Comparison of ENCODE assay signal across 19 cellular contexts in genomic region chr1:196143602-196144342, GRCh38.
DNase-seq lines count a peak whose midpoint lies in the region; ATAC-seq and TF ChIP-seq lines count a peak whose summit lies in the region.
"Had no signal": no experiment of that assay in that cellular context is flagged by ENCODE, and none has a peak within 500 bp of the region (broad histone marks: within the 10 kb centered on the region; RNA-seq: fewer than 3 reads in every experiment).

No MANE protein-coding gene starts in this region.

- no peak for DNase-seq in HFF-Myc (ENCODE audit: extremely low read depth, low read depth)
- DNase-seq in SK-MEL-5 (ENCODE audit: low read depth, low spot score): peak; percentile 45
- peak; percentile 10 for DNase-seq in iPS-NIHi11 (ENCODE audit: low spot score)
- no peak for DNase-seq in DMS79 (lab: John Stamatoyannopoulos, UW)
- DNase-seq in NCI-H2081 treated with DMSO at 0.1 percent for 48 hours (lab: John Stamatoyannopoulos, UW): no peak
- DNase-seq: activated naive CD4-positive, alpha-beta T cell treated with anti-CD3 and anti-CD28 coated beads for 36 hours; GOT3; left ventricle myocardium inferior; naive thymus-derived CD4-positive, alpha-beta T cell; NCI-H1092 treated with DMSO at 0.1 percent for 48 hours; NCI-H510A treated with DMSO at 0.1 percent for 48 hours; retina; SIG-M5; stimulated activated CD4-positive, alpha-beta T cell treated with anti-CD3 and anti-CD28 coated beads, Interleukin-2, amount 100 ng/mL, for 48 hours had no signal

- no peak overlapping the region for H3K27ac ChIP-seq in C4-2B
- H3K27ac ChIP-seq: BLaER1, left ventricle myocardium inferior had no signal

- H3K4me3 ChIP-seq in HFF-Myc (replicated peaks; ENCODE audit: low read depth, low read length): no peak overlapping the region
- H3K4me3 ChIP-seq: BLaER1, left ventricle myocardium inferior had no signal

- TF ChIP-seq CTCF in C4-2B (conservative IDR thresholded peaks at IDR 0.05) (peak; percentile 26), HFF-Myc (IDR thresholded peaks at IDR 0.05; ENCODE audit: low read depth, low read length, missing control alignments) (peak; percentile 13)

- ATAC-seq in HG03442 (IDR thresholded peaks at IDR 0.05; ENCODE audit: unreplicated experiment) (no peak), GM19467 (IDR thresholded peaks at IDR 0.05; ENCODE audit: unreplicated experiment) (no peak)
- ATAC-seq: naive thymus-derived CD4-positive, alpha-beta T cell; stimulated activated effector memory CD8-positive, alpha-beta T cell treated with anti-CD3 and anti-CD28 coated beads, Interleukin-12 subunit alpha, Interleukin-12 subunit beta, amount 100 ng/mL, for 72 hours had no signal

- in situ Hi-C loops in SK-MEL-5 (cut with HindIII; ENCODE audit: low pct_unique_long_range_greater_than_20kb, low sequenced_read_pairs): no loop called here

Comparison
In these comparisons a context has a peak if more than half of its experiments do, and no peak if none do; other contexts are left out.
1. DNase-seq: peak in SK-MEL-5 (single experiment) and iPS-NIHi11 (single experiment); none in HFF-Myc (single experiment), DMS79 (single experiment) and NCI-H2081 treated with DMSO at 0.1 percent for 48 hours (single experiment).